ENCODE assay signal across 14 cellular contexts in the genomic region with DNA sequence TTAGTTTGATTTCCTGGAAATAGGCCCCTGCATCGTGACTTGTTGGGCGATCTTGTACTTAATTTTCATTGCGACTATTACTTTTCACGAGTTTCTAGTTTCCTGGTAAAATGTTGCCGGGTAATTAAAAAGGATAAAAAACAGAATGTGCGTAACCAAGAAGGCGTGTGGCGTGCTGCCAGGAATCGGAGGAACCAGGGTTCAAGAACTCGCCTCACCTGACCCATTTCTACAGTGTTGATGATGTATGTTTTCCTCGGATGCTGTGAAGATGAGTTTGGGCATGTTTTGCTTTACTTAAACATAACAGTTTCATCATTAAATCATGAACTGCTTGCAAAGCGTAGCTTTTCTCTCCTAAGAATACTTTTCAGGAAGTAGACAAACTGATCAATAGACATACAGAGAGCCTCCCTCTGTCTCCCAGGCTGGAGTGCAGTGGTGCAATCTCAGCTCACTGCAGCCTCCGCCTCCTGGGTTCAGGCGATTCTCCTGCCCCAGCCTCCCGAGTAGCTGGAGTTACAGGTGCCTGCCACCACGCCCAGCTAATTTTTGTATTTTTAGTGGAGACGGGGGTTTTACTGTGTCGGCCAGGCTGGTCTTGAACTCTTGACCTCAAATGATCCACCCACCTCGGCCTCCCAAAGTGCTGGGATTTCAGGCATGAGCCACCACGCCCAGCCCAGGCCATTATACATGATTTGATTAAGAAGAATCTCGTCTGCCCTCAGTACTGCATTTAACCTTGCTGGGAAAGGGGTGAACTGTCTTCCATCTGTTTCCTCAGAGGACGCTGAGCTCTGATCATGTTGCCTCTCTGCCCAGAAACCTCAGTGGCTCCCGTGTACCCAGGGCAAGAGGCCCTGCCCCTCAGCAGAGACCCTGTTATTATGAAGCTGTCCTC. TPM values are rescaled to one million over a fixed set of nuclear protein-coding genes. Genes with fewer than 3 reads are reported as not detected.
DNase-seq lines count a peak whose midpoint lies in the region; ATAC-seq, FAIRE-seq and TF ChIP-seq lines count a peak whose summit lies in the region.
"Had no signal": no experiment of that assay in that cellular context is flagged by ENCODE, and none has a peak within 500 bp of the region (broad histone marks: within the 10 kb centered on the region; RNA-seq: fewer than 3 reads in every experiment).

No MANE protein-coding gene starts in this region.

- in situ Hi-C loops in K562 (cut with MboI), result no loop called here

- peaks cover 0 to 7% (median 0%) of the 10 kb centered on the region in 5 donors for H3K36me3 Mint-ChIP-seq in naive thymus-derived CD4-positive, alpha-beta T cell

- TF ChIP-seq POLR2A in K562 (conservative IDR thresholded peaks at IDR 0.05) (no peak), vagina (IDR thresholded peaks at IDR 0.05) (no peak), spleen (IDR thresholded peaks at IDR 0.05) (no peak)

- H3K9me3 ChIP-seq in left ventricle myocardium inferior (replicated peaks), result no peaks in the 10 kb centered on the region
- no peaks in the 10 kb centered on the region for H3K9me3 ChIP-seq in K562 (replicated peaks; ENCODE audit: control insufficient read depth, insufficient read depth, low read depth, low read length)
- H3K9me3 ChIP-seq in naive thymus-derived CD4-positive, alpha-beta T cell (ENCODE audit: control insufficient read depth in 2 of 3, low read length in 3 of 3), result no peaks in the 10 kb centered on the region
- no peaks in the 10 kb centered on the region for H3K9me3 ChIP-seq in vagina
- no peaks in the 10 kb centered on the region for H3K9me3 ChIP-seq in spleen

- no peak for TF ChIP-seq RAD21 in K562 (CRISPR knock-in tag; conservative IDR thresholded peaks at IDR 0.05 in 1 of 2, IDR thresholded peaks at IDR 0.05 in 1 of 2)

- ATAC-seq in Right ventricle myocardium superior (ENCODE audit: poor library complexity) (no peak), K562 (no peak), HG02938 (IDR thresholded peaks at IDR 0.05; ENCODE audit: unreplicated experiment) (no peak), GM19455 (IDR thresholded peaks at IDR 0.05; ENCODE audit: unreplicated experiment) (no peak)
- ATAC-seq in naive thymus-derived CD4-positive, alpha-beta T cell, result no peak
- ATAC-seq: activated naive CD4-positive, alpha-beta T cell treated with anti-CD3 and anti-CD28 coated beads, Interleukin-2, amount 50 U/mL, for 72 hours had no signal

- H3K27me3 ChIP-seq in left ventricle myocardium inferior (ENCODE audit: low read depth), result no peaks in the 10 kb centered on the region
- H3K27me3 ChIP-seq in K562 (ENCODE audit: control insufficient read depth in 2 of 2, insufficient read depth in 2 of 2, low read length in 2 of 2), result no peaks in the 10 kb centered on the region
- no peaks in the 10 kb centered on the region for H3K27me3 ChIP-seq in naive thymus-derived CD4-positive, alpha-beta T cell (ENCODE audit: control insufficient read depth in 2 of 2, insufficient read depth in 2 of 2, low read length in 2 of 2)
- H3K27me3 ChIP-seq in vagina, result no peaks in the 10 kb centered on the region
- no peaks in the 10 kb centered on the region for H3K27me3 ChIP-seq in spleen (replicated peaks in 1 of 7)

- peaks cover 22 to 88% (median 78%) of the 10 kb centered on the region in 7 donors for H3K4me1 Mint-ChIP-seq in naive thymus-derived CD4-positive, alpha-beta T cell

- peak overlapping the region; percentile 58 for H3K27ac ChIP-seq in left ventricle myocardium inferior (replicated peaks)
- H3K27ac ChIP-seq in K562 (ENCODE audit: extremely low read depth, low read depth, low read length), result no peak overlapping the region
- no peak overlapping the region for H3K27ac ChIP-seq in naive thymus-derived CD4-positive, alpha-beta T cell (ENCODE audit: low read depth, low read length)
- H3K27ac ChIP-seq in vagina, result peak overlapping the region; percentile 69
- peak overlapping the region in 2 of 8 donors; percentile 40 to 50 for H3K27ac ChIP-seq in spleen

- peaks cover 92% of the 10 kb centered on the region for H3K4me1 ChIP-seq in left ventricle myocardium inferior
- peaks cover 11 to 12% of the 10 kb centered on the region in 2 experiments; a peak in 4 of 5 replicates for H3K4me1 ChIP-seq in K562 (replicated peaks in 1 of 2; ENCODE audit: control insufficient read depth in 2 of 2, insufficient read depth in 2 of 2, low read length in 2 of 2)
- peaks cover 2 to 20% of the 10 kb centered on the region in 2 donors for H3K4me1 ChIP-seq in naive thymus-derived CD4-positive, alpha-beta T cell (ENCODE audit: control insufficient read depth in 2 of 2, insufficient read depth in 2 of 2, low read length in 2 of 2)
- H3K4me1 ChIP-seq in vagina, result peaks cover 89% of the 10 kb centered on the region
- H3K4me1 ChIP-seq in spleen, result peaks cover 31 to 95% (median 72%) of the 10 kb centered on the region in 6 donors

- DNase-seq in left ventricle myocardium inferior (no peak), Right ventricle myocardium superior (no peak), K562 (ENCODE audit: extremely low read depth in 1 of 4, low spot score in 3 of 4) (peak in 1 of 4 experiments; percentile 3), vagina (ENCODE audit: extremely low spot score in 2 of 2) (no peak), spleen (no peak)
- no peak for DNase-seq in naive thymus-derived CD4-positive, alpha-beta T cell
- DNase-seq: NCI-H2029, NCI-H748 treated with DMSO at 0.1 percent for 48 hours, RPMI8226 had no signal

- 77% methylated on average over 23 of the region's 23 CpGs for WGBS in K562 (ENCODE audit: insufficient coverage, low coverage, missing lambda C conversion rate)
- WGBS in spleen, 5 donors, result 79 to 89% (median 80%) methylated on average over 23 of the region's 23 CpGs

- H3K4me3 ChIP-seq in left ventricle myocardium inferior (no peak overlapping the region), K562 (no peak overlapping the region), vagina (peak overlapping the region in 1 of 2 donors; percentile 25), spleen (no peak overlapping the region)
- H3K4me3 ChIP-seq in naive thymus-derived CD4-positive, alpha-beta T cell (ENCODE audit: low read length), result no peak overlapping the region

- no peak overlapping the region for H2AFZ ChIP-seq in K562 (ENCODE audit: low read depth, low read length)

- TF ChIP-seq CTCF in left ventricle myocardium inferior (IDR thresholded peaks at IDR 0.05; ENCODE audit: borderline replicate concordance) (no peak), K562 (IDR thresholded peaks at IDR 0.05 in 2 of 3, conservative IDR thresholded peaks at IDR 0.05 in 1 of 3; ENCODE audit: insufficient read depth in 2 of 3, low read depth in 1 of 3, low read length in 3 of 3) (no peak), vagina (IDR thresholded peaks at IDR 0.05) (no peak), spleen (IDR thresholded peaks at IDR 0.05 in 8 of 11, conservative IDR thresholded peaks at IDR 0.05 in 3 of 11) (no peak)

- H3K79me2 ChIP-seq in K562 (ENCODE audit: control insufficient read depth, insufficient read depth, low read length), result peaks cover 90% of the 10 kb centered on the region

- POLR2A ChIA-PET in K562 (lab: Yijun Ruan, JAX), result interaction anchor here (1.1 to 2.1 kb wide), 3 partner anchors 9 to 20 kb away, joined by 3 to 8 read pairs (median 4); no protein-coding TSS in a partner anchor
- POLR2A ChIA-PET in naive thymus-derived CD4-positive, alpha-beta T cell (lab: Charles Lee), result interaction anchor here (1.6 kb wide), 1 partner anchor 49 kb away, joined by 7 read pairs; no protein-coding TSS in a partner anchor

- BruUV-seq in K562 (replicated peaks; lab: Mats Ljungman, UMichigan), result no TSS peak

- H3K27me3 Mint-ChIP-seq in naive thymus-derived CD4-positive, alpha-beta T cell, result no peaks in the 10 kb centered on the region

- no peaks in the 10 kb centered on the region for H3K9me1 ChIP-seq in K562 (ENCODE audit: control insufficient read depth, insufficient read depth, low read length)

- no peaks in the 10 kb centered on the region for H3K9me3 Mint-ChIP-seq in naive thymus-derived CD4-positive, alpha-beta T cell
- H3K9me3 Mint-ChIP-seq: activated naive CD4-positive, alpha-beta T cell treated with anti-CD3 and anti-CD28 coated beads, Interleukin-2, amount 50 U/mL, for 72 hours; T-helper 1 cell treated with Interleukin-12 subunit alpha and Interleukin-12 subunit beta and Interleukin-4 antibody, amounts not matched to agents 30 μg/mL and 1 μg/mL, for 36 hours had no signal

- no peak overlapping the region for H3K4me2 ChIP-seq in K562 (ENCODE audit: insufficient read depth, low read length)

- peak overlapping the region in 3 of 9 donors; percentile 18 to 72 (median 31) for H3K27ac Mint-ChIP-seq in naive thymus-derived CD4-positive, alpha-beta T cell
- H3K27ac Mint-ChIP-seq: T-helper 1 cell treated with Interleukin-12 subunit alpha and Interleukin-12 subunit beta and Interleukin-4 antibody, amounts not matched to agents 30 μg/mL and 1 μg/mL, for 36 hours had no signal

- peak overlapping the region in 8 of 10 donors; percentile 4 to 60 (median 27) for H3K4me3 Mint-ChIP-seq in naive thymus-derived CD4-positive, alpha-beta T cell
- H3K4me3 Mint-ChIP-seq: T-helper 1 cell treated with Interleukin-12 subunit alpha and Interleukin-12 subunit beta and Interleukin-4 antibody, amounts not matched to agents 30 μg/mL and 1 μg/mL, for 36 hours had no signal

- H3K9ac ChIP-seq in K562 (ENCODE audit: insufficient read depth in 1 of 2, low read depth in 2 of 2, low read length in 2 of 2), result no peak overlapping the region

- H4K20me1 ChIP-seq in K562 (replicated peaks; ENCODE audit: control insufficient read depth, insufficient read depth, low read length), result peaks cover 61% of the 10 kb centered on the region

- no peak for TF ChIP-seq EP300 in K562 (IDR thresholded peaks at IDR 0.05; ENCODE audit: low read length)

- no peaks in the 10 kb centered on the region for H3K36me3 ChIP-seq in left ventricle myocardium inferior
- peaks cover 13% of the 10 kb centered on the region; the same call in 2 of the 3 replicates for H3K36me3 ChIP-seq in K562 (ENCODE audit: control insufficient read depth, insufficient read depth, low read length)
- no peaks in the 10 kb centered on the region for H3K36me3 ChIP-seq in naive thymus-derived CD4-positive, alpha-beta T cell (ENCODE audit: control insufficient read depth in 2 of 3, insufficient read depth in 3 of 3, low read length in 3 of 3)
- H3K36me3 ChIP-seq in vagina, result no peaks in the 10 kb centered on the region
- peaks cover 0 to 6% (median 0%) of the 10 kb centered on the region in 6 donors for H3K36me3 ChIP-seq in spleen

- CTCF ChIA-PET in K562 (lab: Yijun Ruan, JAX; ENCODE audit: low intra/inter-chr PET ratio), result no interaction called here
- CTCF ChIA-PET in naive thymus-derived CD4-positive, alpha-beta T cell (lab: Charles Lee), result interaction anchor here (1.0 kb wide), 1 partner anchor 63 kb away, joined by 3 read pairs; no protein-coding TSS in a partner anchor

- FAIRE-seq in K562 (lab: Jason Lieb, UNC), result no peak
- FAIRE-seq: islet of Langerhans had no signal

- intact Hi-C loops in left ventricle myocardium inferior (cut with micrococcal nuclease), result no loop called here
- intact Hi-C loops in Right ventricle myocardium superior (cut with DNase I), result no loop called here
- intact Hi-C loops in K562 (cut with micrococcal nuclease), result no loop called here
- intact Hi-C loops in naive thymus-derived CD4-positive, alpha-beta T cell (cut with micrococcal nuclease), result no loop called here
- intact Hi-C loops in vagina (cut with DNase I), result no loop called here
- intact Hi-C loops in spleen (cut with DNase I; ENCODE audit: low total_unique reads), result no loop called here

RNA-seq across cellular contexts. Expression of a gene that starts 9.1 kb away (rescaled TPM):
- total RNA-seq in left ventricle myocardium inferior (18.3 TPM), Right ventricle myocardium superior (16.8 TPM), K562 (2014; rRNA removed) (17.0 and 19.5 TPM in 2 replicates), K562 (2014; rRNA removed; fragmentation: Illumina TruSeq; extraction: Trizol) (8.1 and 9.1 TPM in 2 replicates), K562 (2015; rRNA removed; fragmentation: Illumina TruSeq; extraction: Trizol) (8.5 and 9.1 TPM in 2 replicates), K562 (2021) (42.2 and 45.5 TPM in 2 replicates), vagina (28.5 TPM), spleen (10 to 100 TPM; 26.3 to 46.0 (median 36.9) TPM)
- 35.6 and 74.5 TPM in 2 replicates for total RNA-seq in K562 (2011; cell fraction: chromatin; rRNA removed; ENCODE audit: low replicate concordance)
- 43.2 and 43.6 TPM in 2 replicates for total RNA-seq in K562 (2011; cell fraction: nucleolus; rRNA removed)
- 40.0 and 43.0 TPM in 2 replicates for total RNA-seq in K562 (2011; cell fraction: nucleoplasm; rRNA removed)
- polyA plus RNA-seq in K562 (2011; rRNA removed) (2.9 and 4.2 TPM in 2 replicates), K562 (2014; fragmentation: Illumina TruSeq; extraction: Trizol) (5.0 and 6.8 TPM in 2 replicates), K562 (2014; fragmentation: Nextera tagmentation; extraction: Ambion mirVana) (under 1 TPM; 0.32 to 0.34 TPM), K562 (2014; rRNA removed) (11.8 TPM in 2 replicates), spleen (10 to 100 TPM in 1 of 3 donors, 1 to 10 TPM in 2; 2.6 to 12.2 (median 2.7) TPM)
- 3.6 and 6.2 TPM in 2 replicates for polyA plus RNA-seq in K562 (2011; cell fraction: cytosol; rRNA removed)
- polyA plus RNA-seq in K562 (2011; cell fraction: nucleus; rRNA removed), result 7.9 and 12.0 TPM in 2 replicates
- 6.4 and 7.3 TPM in 2 replicates for polyA plus RNA-seq in K562 (2012)
- 6.7 and 8.7 TPM in 2 replicates for polyA minus RNA-seq in K562 (2011; rRNA and poly(A)+ RNA removed)
- polyA minus RNA-seq in K562 (2011; cell fraction: cytosol; rRNA and poly(A)+ RNA removed), result 21.3 and 27.0 TPM in 2 replicates
- 9.7 and 11.6 TPM in 2 replicates for polyA minus RNA-seq in K562 (2011; cell fraction: nucleus; rRNA and poly(A)+ RNA removed)
- total RNA-seq in naive thymus-derived CD4-positive, alpha-beta T cell, result 10 to 100 TPM; 37.7 to 69.0 (median 56.9) TPM
- 1 to 10 TPM; 3.6 to 6.6 TPM for polyA plus RNA-seq in naive thymus-derived CD4-positive, alpha-beta T cell

Comparison
In these comparisons a context has a peak if more than half of its experiments do, and no peak if none do; other contexts are left out.
1. H3K27ac ChIP-seq: peak in left ventricle myocardium inferior (single experiment) and vagina (single experiment); none in K562 (single experiment) and naive thymus-derived CD4-positive, alpha-beta T cell (single experiment).